ENCODE assay signal across 12 cellular contexts in genomic region chr22:42926034-42926433, GRCh38.
DNase-seq lines count a peak whose midpoint lies in the region; ATAC-seq and TF ChIP-seq lines count a peak whose summit lies in the region.
"Had no signal": no experiment of that assay in that cellular context is flagged by ENCODE, and none has a peak within 500 bp of the region (broad histone marks: within the 10 kb centered on the region; RNA-seq: fewer than 3 reads in every experiment).

No MANE protein-coding gene starts in this region.

- H3K36me3 Mint-ChIP-seq in activated T-helper 17 cell treated with anti-CD3 and anti-CD28 coated beads, Interleukin-2, amount 50 U/mL, for 72 hours (ENCODE audit: low read depth) = no peaks in the 10 kb centered on the region

- H3K4me1 Mint-ChIP-seq in activated T-helper 17 cell treated with anti-CD3 and anti-CD28 coated beads, Interleukin-2, amount 50 U/mL, for 72 hours = peaks cover 14% of the 10 kb centered on the region

- intact Hi-C loops in gastrocnemius medialis (cut with DNase I; ENCODE audit: low total_unique reads) = no loop called here

- H3K27ac Mint-ChIP-seq in activated T-helper 17 cell treated with anti-CD3 and anti-CD28 coated beads, Interleukin-2, amount 50 U/mL, for 72 hours = peak overlapping the region; percentile 29

- H3K27ac ChIP-seq in right atrium auricular region = peak overlapping the region; percentile 25 to 60
- peak overlapping the region; percentile 36 to 56 (median 48) for H3K27ac ChIP-seq in gastrocnemius medialis
- H3K27ac ChIP-seq: SJSA1 had no signal

- in situ Hi-C loops in gastrocnemius medialis (cut with MboI; ENCODE audit: low sequenced_read_pairs in 4 of 4) = no loop called here

- no peaks in the 10 kb centered on the region for H3K9me3 Mint-ChIP-seq in activated T-helper 17 cell treated with anti-CD3 and anti-CD28 coated beads, Interleukin-2, amount 50 U/mL, for 72 hours

- no peaks in the 10 kb centered on the region for H3K27me3 ChIP-seq in right atrium auricular region
- no peaks in the 10 kb centered on the region for H3K27me3 ChIP-seq in gastrocnemius medialis
- H3K27me3 ChIP-seq: SJSA1 had no signal

- TF ChIP-seq CTCF in right atrium auricular region (IDR thresholded peaks at IDR 0.05) (no peak), gastrocnemius medialis (IDR thresholded peaks at IDR 0.05 in 4 of 5, conservative IDR thresholded peaks at IDR 0.05 in 1 of 5) (no peak)

- no peaks in the 10 kb centered on the region for H3K27me3 Mint-ChIP-seq in activated T-helper 17 cell treated with anti-CD3 and anti-CD28 coated beads, Interleukin-2, amount 50 U/mL, for 72 hours

- TF ChIP-seq POLR2A in gastrocnemius medialis (IDR thresholded peaks at IDR 0.05) = no peak

- H3K4me3 ChIP-seq in right atrium auricular region = no peak overlapping the region
- no peak overlapping the region for H3K4me3 ChIP-seq in gastrocnemius medialis
- H3K4me3 ChIP-seq: SJSA1 had no signal

- H3K4me1 ChIP-seq in right atrium auricular region (peaks cover 0 to 98% of the 10 kb centered on the region in 2 donors), gastrocnemius medialis (peaks cover 67 to 82% of the 10 kb centered on the region in 2 donors)

- DNase-seq in GF-D8 (lab: John Stamatoyannopoulos, UW) = peak; percentile 27
- DNase-seq in right atrium auricular region (ENCODE audit: low spot score) = no peak
- DNase-seq in gastrocnemius medialis = no peak
- DNase-seq in inferior parietal cortex (ENCODE audit: extremely low spot score) = no peak
- no peak for DNase-seq in effector CD4-positive, alpha-beta T cell
- no peak for DNase-seq in NCI-H748 treated with DMSO at 0.1 percent for 48 hours (lab: John Stamatoyannopoulos, UW)
- DNase-seq: activated CD4-positive, alpha-beta T cell treated with anti-CD3 and anti-CD28 coated beads for 48 hours; NCI-H446; stimulated activated CD4-positive, alpha-beta T cell treated with anti-CD3 and anti-CD28 coated beads, Interleukin-4, amount 100 ng/mL, for 24 hours had no signal

- H3K36me3 ChIP-seq in right atrium auricular region (no peaks in the 10 kb centered on the region), gastrocnemius medialis (no peaks in the 10 kb centered on the region)

- no peak for ATAC-seq in activated T-helper 17 cell treated with anti-CD3 and anti-CD28 coated beads, Interleukin-2, amount 50 U/mL, for 72 hours (replicated peaks)
- no peak for ATAC-seq in gastrocnemius medialis
- ATAC-seq in GM21717 (IDR thresholded peaks at IDR 0.05; ENCODE audit: unreplicated experiment) = no peak

- no peaks in the 10 kb centered on the region for H3K9me3 ChIP-seq in right atrium auricular region
- H3K9me3 ChIP-seq in gastrocnemius medialis = no peaks in the 10 kb centered on the region
- H3K9me3 ChIP-seq: SJSA1 had no signal

- no peak overlapping the region for H3K4me3 Mint-ChIP-seq in activated T-helper 17 cell treated with anti-CD3 and anti-CD28 coated beads, Interleukin-2, amount 50 U/mL, for 72 hours
